8 cellular contexts compared by ENCODE assay signal in the genomic region with DNA sequence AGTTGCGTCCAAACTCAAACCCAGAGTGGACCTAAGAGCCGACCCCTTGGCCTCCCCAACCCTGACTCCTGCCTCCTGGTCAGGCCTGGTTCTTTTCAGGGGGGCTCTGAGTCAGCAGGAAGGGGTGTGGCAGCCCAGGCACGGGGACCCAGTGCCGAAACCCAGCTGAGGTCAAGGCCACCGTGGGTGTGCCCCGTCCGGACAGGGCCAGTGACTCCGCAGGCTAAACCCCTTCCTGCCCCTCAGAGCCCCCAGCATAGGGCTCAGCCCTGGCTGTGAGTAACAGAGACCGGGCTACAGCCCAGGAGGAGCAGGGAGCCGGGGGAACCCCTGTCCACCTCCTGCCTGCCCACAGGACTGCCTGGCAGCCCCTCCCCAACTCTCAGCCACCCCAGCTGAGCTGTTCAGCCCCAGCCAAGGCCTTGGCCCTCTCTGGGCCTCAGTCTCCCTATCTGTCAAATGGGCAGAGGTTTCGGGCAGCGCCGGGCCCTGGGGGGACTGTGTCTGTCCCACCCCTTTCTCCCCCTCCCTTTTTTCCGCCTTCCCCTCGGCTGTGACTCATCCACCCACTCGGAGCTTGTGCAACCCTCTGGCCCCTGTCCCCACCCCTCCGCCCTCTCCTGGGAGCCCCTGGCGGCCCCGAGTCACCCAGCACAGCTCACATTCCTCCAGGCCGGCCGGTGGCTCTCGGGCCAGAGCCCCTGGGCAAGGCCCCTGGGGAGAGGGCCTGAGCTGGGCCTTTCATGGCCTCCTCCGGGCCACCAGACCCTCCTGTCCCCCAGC. TPM values are rescaled to one million over a fixed set of nuclear protein-coding genes. Genes with fewer than 3 reads are reported as not detected.
A peak's percentile ranks its signal among the peaks of the same experiment; 100 is the strongest.
DNase-seq lines count a peak whose midpoint lies in the region; ATAC-seq and TF ChIP-seq lines count a peak whose summit lies in the region.

No MANE protein-coding gene starts in this region.

- no peak; the same call in 1 of the 2 replicates for ATAC-seq in WTC11
- no peak for ATAC-seq in GM21717 (IDR thresholded peaks at IDR 0.05; ENCODE audit: unreplicated experiment)

- no peak for TF ChIP-seq CTCF in WTC11 (IDR thresholded peaks at IDR 0.05)
- TF ChIP-seq CTCF in endothelial cell (IDR thresholded peaks at IDR 0.05; ENCODE audit: unreplicated experiment): no peak
- no peak for TF ChIP-seq CTCF in testis (IDR thresholded peaks at IDR 0.05)

- intact Hi-C loops in testis (cut with DNase I; ENCODE audit: low total_unique reads): no loop called here

- H3K9me3 Mint-ChIP-seq in WTC11 (no peaks in the 10 kb centered on the region), endothelial cell (ENCODE audit: unreplicated experiment) (no peaks in the 10 kb centered on the region)

- H3K36me3 Mint-ChIP-seq in WTC11: peaks cover 15% of the 10 kb centered on the region
- peaks cover 11% of the 10 kb centered on the region for H3K36me3 Mint-ChIP-seq in endothelial cell (ENCODE audit: low read depth, unreplicated experiment)

- H3K27me3 ChIP-seq in muscle layer of colon (ENCODE audit: control insufficient read depth in 1 of 2, insufficient read depth in 2 of 2, low read length in 2 of 2) (no peaks in the 10 kb centered on the region), testis (no peaks in the 10 kb centered on the region)

- peaks cover 11% of the 10 kb centered on the region for H3K36me3 ChIP-seq in muscle layer of colon (ENCODE audit: insufficient read depth, low read length)
- H3K36me3 ChIP-seq in testis (ENCODE audit: low read depth, missing control alignments): no peaks in the 10 kb centered on the region

- CTCF ChIA-PET in WTC11 (lab: Charles Lee): interaction anchor here (0.8 to 2.3 kb wide), 5 partner anchors 70 to 465 kb away, joined by 3 to 11 read pairs (median 5); no protein-coding TSS in a partner anchor

- peak overlapping the region; percentile 84 for H3K27ac Mint-ChIP-seq in WTC11
- H3K27ac Mint-ChIP-seq in endothelial cell (ENCODE audit: unreplicated experiment): peak overlapping the region; percentile 57

- H3K27me3 Mint-ChIP-seq in WTC11 (ENCODE audit: low read depth) (no peaks in the 10 kb centered on the region), endothelial cell (ENCODE audit: unreplicated experiment) (peaks cover 13% of the 10 kb centered on the region)

- H3K9me3 ChIP-seq in muscle layer of colon (ENCODE audit: low read length) (no peaks in the 10 kb centered on the region), testis (no peaks in the 10 kb centered on the region)

- H3K4me3 Mint-ChIP-seq in WTC11 (no peak overlapping the region), endothelial cell (ENCODE audit: unreplicated experiment) (no peak overlapping the region)

- peaks cover 53% of the 10 kb centered on the region for H3K4me1 ChIP-seq in muscle layer of colon (ENCODE audit: insufficient read depth, low read length)
- H3K4me1 ChIP-seq in testis: peaks cover 56% of the 10 kb centered on the region

- H3K9ac ChIP-seq in muscle layer of colon (ENCODE audit: low read length): peak overlapping the region; percentile 78

- H3K4me1 Mint-ChIP-seq in WTC11 (peaks cover 22% of the 10 kb centered on the region), endothelial cell (ENCODE audit: unreplicated experiment) (peaks cover 5% of the 10 kb centered on the region)

- WGBS in testis, 2 donors: 37 to 61% methylated on average over 19 to 23 of the region's 23 CpGs

- DNase-seq in HK-2 (ENCODE audit: unreplicated experiment) (peak; percentile 89), WTC11 (ENCODE audit: low spot score) (no peak), endothelial cell (ENCODE audit: low spot score) (no peak), testis (peak; percentile 61), NCI-H748 (lab: John Stamatoyannopoulos, UW; ENCODE audit: unreplicated experiment) (no peak), NCI-H524 treated with DMSO at 0.1 percent for 48 hours (lab: John Stamatoyannopoulos, UW) (no peak)

- POLR2A ChIA-PET in WTC11 (lab: Charles Lee): interaction anchor here (0.6 to 1.0 kb wide), 2 partner anchors 18 to 285 kb away, joined by 4 read pairs; no protein-coding TSS in a partner anchor

- H3K27ac ChIP-seq in muscle layer of colon (ENCODE audit: low read depth, low read length): peak overlapping the region; percentile 99
- H3K27ac ChIP-seq in testis: peak overlapping the region; percentile 95 to 98

- H3K4me3 ChIP-seq in muscle layer of colon (ENCODE audit: low read depth in 1 of 2, low read length in 2 of 2): peak overlapping the region in 1 of 2 donors; percentile 15
- H3K4me3 ChIP-seq in testis: no peak overlapping the region

- no peak for TF ChIP-seq POLR2A in testis (IDR thresholded peaks at IDR 0.05)

TF ChIP-seq in WTC11, 78 proteins besides CTCF, POLR2A, EP300 and RAD21:
- TF ChIP-seq ELF4 (CRISPR knock-in tag; IDR thresholded peaks at IDR 0.05; ENCODE audit: low read depth) (no peak), GABPB1 (CRISPR knock-in tag; IDR thresholded peaks at IDR 0.05) (peak; percentile 26)
TF ChIP-seq in WTC11: peak in this region for 1.

RNA-seq across cellular contexts. Expression of a gene that starts 8.6 kb away (rescaled TPM):
- total RNA-seq in WTC11 (2021): 22.8 to 27.9 TPM (median 24.6 TPM) in 3 replicates
- total RNA-seq in endothelial cell (ENCODE audit: unreplicated experiment): 14.5 TPM
- 10 to 100 TPM; 42.2 to 49.4 TPM for total RNA-seq in testis
- 7.5 TPM for polyA plus RNA-seq in testis (ENCODE audit: insufficient read depth, low read depth, low replicate concordance)

RNA-seq across cellular contexts. Expression of a gene that starts 50.6 kb away (rescaled TPM):
- 45.5 to 46.0 TPM (median 45.9 TPM) in 3 replicates for total RNA-seq in WTC11 (2021)
- total RNA-seq in endothelial cell (ENCODE audit: unreplicated experiment): 41.2 TPM
- total RNA-seq in testis: 10 to 100 TPM; 89.1 to 94.5 TPM
- polyA plus RNA-seq in testis (ENCODE audit: insufficient read depth, low read depth, low replicate concordance): 142 TPM

Comparison
In these comparisons a context has a peak if more than half of its experiments do, and no peak if none do; other contexts are left out.
1. DNase-seq: peak in HK-2 (single experiment) and testis (single experiment); none in WTC11 (single experiment), endothelial cell (single experiment), NCI-H748 (single experiment) and NCI-H524 treated with DMSO at 0.1 percent for 48 hours (single experiment).